ENCODE assay signal across 8 cellular contexts in the genomic region with DNA sequence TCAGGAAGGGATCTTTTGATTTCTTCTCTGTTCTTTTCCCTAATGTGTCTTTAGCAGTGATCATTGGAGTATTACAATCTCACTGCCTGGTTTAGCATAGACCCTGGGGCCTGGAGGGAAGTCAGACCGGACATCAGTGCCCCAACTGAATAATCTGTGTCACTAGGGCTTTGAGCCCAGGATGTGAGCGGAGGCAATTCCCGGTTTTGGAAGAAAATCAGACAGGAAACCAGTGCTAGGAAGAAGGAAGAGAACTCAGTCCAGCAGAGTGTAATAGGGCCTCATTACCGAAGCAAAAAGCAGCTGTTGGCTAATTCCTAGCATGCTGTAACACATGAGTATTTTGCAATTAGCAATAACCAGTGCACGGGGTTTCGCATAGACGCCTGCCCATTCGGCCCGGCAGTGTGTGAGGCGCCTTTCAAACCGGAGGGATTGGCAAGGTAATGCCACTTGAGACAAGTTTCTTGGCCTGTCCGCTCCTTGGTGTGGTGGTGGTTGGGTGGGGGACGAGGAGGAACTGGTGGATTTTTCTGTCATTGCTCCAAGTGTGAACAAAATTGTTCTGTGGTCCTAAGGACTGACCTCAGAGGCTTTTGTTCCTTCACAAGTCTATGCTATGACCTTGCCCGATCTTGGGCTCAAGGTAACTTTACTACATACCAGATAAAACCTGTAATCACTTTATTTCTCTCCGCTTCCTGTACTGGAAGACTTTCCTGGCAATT. TPM values are rescaled to one million over a fixed set of nuclear protein-coding genes. Genes with fewer than 3 reads are reported as not detected.
A peak's percentile ranks its signal among the peaks of the same experiment; 100 is the strongest.
DNase-seq lines count a peak whose midpoint lies in the region; ATAC-seq and TF ChIP-seq lines count a peak whose summit lies in the region.

No MANE protein-coding gene starts in this region.

- no peaks in the 10 kb centered on the region for H3K9me3 Mint-ChIP-seq in GM23338

- H3K4me2 ChIP-seq in BLaER1 (peak overlapping the region; percentile 97), GM23338 (no peak overlapping the region)

- H3K27ac ChIP-seq in BLaER1 = peak overlapping the region; percentile 56
- H3K27ac ChIP-seq in duodenal mucosa (ENCODE audit: low read depth, low read length) = peak overlapping the region; percentile 99
- peak overlapping the region; percentile 99 for H3K27ac ChIP-seq in muscle layer of duodenum (ENCODE audit: low read length)
- no peak overlapping the region for H3K27ac ChIP-seq in GM23338 (ENCODE audit: low read depth)

- H3K4me3 ChIP-seq in BLaER1 = peak overlapping the region; percentile 89
- peak overlapping the region; percentile 85 to 87 for H3K4me3 ChIP-seq in duodenal mucosa (ENCODE audit: low read depth in 1 of 2, low read length in 2 of 2)
- H3K4me3 ChIP-seq in muscle layer of duodenum (ENCODE audit: low read depth in 1 of 2, low read length in 2 of 2) = peak overlapping the region; percentile 81 to 96
- no peak overlapping the region for H3K4me3 ChIP-seq in GM23338

- H3K4me3 Mint-ChIP-seq in GM23338 = no peak overlapping the region

- peaks cover 15% of the 10 kb centered on the region for H3K27me3 Mint-ChIP-seq in GM23338 (ENCODE audit: insufficient read depth, low read depth, poor library complexity)

- DNase-seq in NCI-H446 (lab: John Stamatoyannopoulos, UW) (peak; percentile 22 to 73), GM23338 (ENCODE audit: low spot score) (no peak), NCI-H187 treated with DMSO at 0.1 percent for 48 hours (lab: John Stamatoyannopoulos, UW) (no peak)

- no peak for ATAC-seq in GM23338
- no peak for ATAC-seq in HG03342 (IDR thresholded peaks at IDR 0.05; ENCODE audit: unreplicated experiment)
- no peak for ATAC-seq in HG03457 (IDR thresholded peaks at IDR 0.05; ENCODE audit: unreplicated experiment)

- H3K27me3 ChIP-seq in BLaER1 (peaks cover 22% of the 10 kb centered on the region; the same call in 1 of the 2 replicates), duodenal mucosa (ENCODE audit: control insufficient read depth in 1 of 2, insufficient read depth in 2 of 2, low read length in 2 of 2) (no peaks in the 10 kb centered on the region), muscle layer of duodenum (ENCODE audit: low read depth, low read length) (no peaks in the 10 kb centered on the region), GM23338 (ENCODE audit: insufficient read depth) (peaks cover 45% of the 10 kb centered on the region)

- H3K36me3 Mint-ChIP-seq in GM23338 (ENCODE audit: low read depth) = no peaks in the 10 kb centered on the region

- no peaks in the 10 kb centered on the region for H3K9me2 ChIP-seq in GM23338 (ENCODE audit: insufficient read depth)

- peaks cover 11% of the 10 kb centered on the region for H3K4me1 Mint-ChIP-seq in GM23338

- H3K9me3 ChIP-seq in BLaER1 = no peaks in the 10 kb centered on the region
- H3K9me3 ChIP-seq in duodenal mucosa (ENCODE audit: control insufficient read depth in 1 of 2, low read length in 2 of 2) = no peaks in the 10 kb centered on the region
- no peaks in the 10 kb centered on the region for H3K9me3 ChIP-seq in muscle layer of duodenum (ENCODE audit: control insufficient read depth in 1 of 2, low read length in 2 of 2)

- 0 out of 2 replicates have a peak, but pooled peaks cover 12% of the 10 kb centered on the region for H3F3A ChIP-seq in GM23338 (replicated peaks; ENCODE audit: low read depth)

- 0 out of 2 replicates have a peak, but pooled peaks cover 9% of the 10 kb centered on the region for H3K36me3 ChIP-seq in BLaER1
- H3K36me3 ChIP-seq in duodenal mucosa (ENCODE audit: control insufficient read depth in 1 of 2, insufficient read depth in 2 of 2, low read length in 2 of 2) = peaks cover 9 to 26% of the 10 kb centered on the region in 2 donors
- H3K36me3 ChIP-seq in muscle layer of duodenum (ENCODE audit: control insufficient read depth in 1 of 2, insufficient read depth in 2 of 2, low read length in 2 of 2) = peaks cover 19 to 43% of the 10 kb centered on the region in 2 donors
- no peaks in the 10 kb centered on the region for H3K36me3 ChIP-seq in GM23338 (ENCODE audit: insufficient read depth)

- H3K27ac Mint-ChIP-seq in GM23338 = no peak overlapping the region

- peak overlapping the region; percentile 76 for H3K9ac ChIP-seq in BLaER1
- peak overlapping the region; percentile 81 to 100 for H3K9ac ChIP-seq in duodenal mucosa (ENCODE audit: low read depth in 1 of 2, low read length in 2 of 2)

- H3K4me1 ChIP-seq in BLaER1 = peaks cover 44% of the 10 kb centered on the region
- peaks cover 42 to 45% of the 10 kb centered on the region in 2 donors for H3K4me1 ChIP-seq in duodenal mucosa (ENCODE audit: control insufficient read depth in 1 of 2, insufficient read depth in 2 of 2, low read length in 2 of 2)
- peaks cover 23 to 27% of the 10 kb centered on the region in 2 donors for H3K4me1 ChIP-seq in muscle layer of duodenum (ENCODE audit: control insufficient read depth in 1 of 2, insufficient read depth in 2 of 2, low read length in 2 of 2)
- peaks cover 6% of the 10 kb centered on the region; the same call in 1 of the 2 replicates for H3K4me1 ChIP-seq in GM23338 (ENCODE audit: insufficient read depth)

- H4K20me1 ChIP-seq in BLaER1 (peaks cover 61% of the 10 kb centered on the region), GM23338 (replicated peaks; ENCODE audit: insufficient read depth) (peaks cover 4% of the 10 kb centered on the region; the same call in 1 of the 2 replicates)

- TF ChIP-seq CTCF in GM23338 (conservative IDR thresholded peaks at IDR 0.05; ENCODE audit: low read depth in 2 of 2) = no peak

- no peaks in the 10 kb centered on the region for H3K79me2 ChIP-seq in GM23338 (replicated peaks; ENCODE audit: insufficient read depth)

- H2AFZ ChIP-seq in GM23338 = no peak overlapping the region

TF ChIP-seq in GM23338, 12 proteins besides CTCF, POLR2A, EP300 and RAD21 (continues in another document):
- TF ChIP-seq EZH2phosphoT487 (IDR thresholded peaks at IDR 0.05; ENCODE audit: unreplicated experiment) = no peak
- TF ChIP-seq, protein P1, sequence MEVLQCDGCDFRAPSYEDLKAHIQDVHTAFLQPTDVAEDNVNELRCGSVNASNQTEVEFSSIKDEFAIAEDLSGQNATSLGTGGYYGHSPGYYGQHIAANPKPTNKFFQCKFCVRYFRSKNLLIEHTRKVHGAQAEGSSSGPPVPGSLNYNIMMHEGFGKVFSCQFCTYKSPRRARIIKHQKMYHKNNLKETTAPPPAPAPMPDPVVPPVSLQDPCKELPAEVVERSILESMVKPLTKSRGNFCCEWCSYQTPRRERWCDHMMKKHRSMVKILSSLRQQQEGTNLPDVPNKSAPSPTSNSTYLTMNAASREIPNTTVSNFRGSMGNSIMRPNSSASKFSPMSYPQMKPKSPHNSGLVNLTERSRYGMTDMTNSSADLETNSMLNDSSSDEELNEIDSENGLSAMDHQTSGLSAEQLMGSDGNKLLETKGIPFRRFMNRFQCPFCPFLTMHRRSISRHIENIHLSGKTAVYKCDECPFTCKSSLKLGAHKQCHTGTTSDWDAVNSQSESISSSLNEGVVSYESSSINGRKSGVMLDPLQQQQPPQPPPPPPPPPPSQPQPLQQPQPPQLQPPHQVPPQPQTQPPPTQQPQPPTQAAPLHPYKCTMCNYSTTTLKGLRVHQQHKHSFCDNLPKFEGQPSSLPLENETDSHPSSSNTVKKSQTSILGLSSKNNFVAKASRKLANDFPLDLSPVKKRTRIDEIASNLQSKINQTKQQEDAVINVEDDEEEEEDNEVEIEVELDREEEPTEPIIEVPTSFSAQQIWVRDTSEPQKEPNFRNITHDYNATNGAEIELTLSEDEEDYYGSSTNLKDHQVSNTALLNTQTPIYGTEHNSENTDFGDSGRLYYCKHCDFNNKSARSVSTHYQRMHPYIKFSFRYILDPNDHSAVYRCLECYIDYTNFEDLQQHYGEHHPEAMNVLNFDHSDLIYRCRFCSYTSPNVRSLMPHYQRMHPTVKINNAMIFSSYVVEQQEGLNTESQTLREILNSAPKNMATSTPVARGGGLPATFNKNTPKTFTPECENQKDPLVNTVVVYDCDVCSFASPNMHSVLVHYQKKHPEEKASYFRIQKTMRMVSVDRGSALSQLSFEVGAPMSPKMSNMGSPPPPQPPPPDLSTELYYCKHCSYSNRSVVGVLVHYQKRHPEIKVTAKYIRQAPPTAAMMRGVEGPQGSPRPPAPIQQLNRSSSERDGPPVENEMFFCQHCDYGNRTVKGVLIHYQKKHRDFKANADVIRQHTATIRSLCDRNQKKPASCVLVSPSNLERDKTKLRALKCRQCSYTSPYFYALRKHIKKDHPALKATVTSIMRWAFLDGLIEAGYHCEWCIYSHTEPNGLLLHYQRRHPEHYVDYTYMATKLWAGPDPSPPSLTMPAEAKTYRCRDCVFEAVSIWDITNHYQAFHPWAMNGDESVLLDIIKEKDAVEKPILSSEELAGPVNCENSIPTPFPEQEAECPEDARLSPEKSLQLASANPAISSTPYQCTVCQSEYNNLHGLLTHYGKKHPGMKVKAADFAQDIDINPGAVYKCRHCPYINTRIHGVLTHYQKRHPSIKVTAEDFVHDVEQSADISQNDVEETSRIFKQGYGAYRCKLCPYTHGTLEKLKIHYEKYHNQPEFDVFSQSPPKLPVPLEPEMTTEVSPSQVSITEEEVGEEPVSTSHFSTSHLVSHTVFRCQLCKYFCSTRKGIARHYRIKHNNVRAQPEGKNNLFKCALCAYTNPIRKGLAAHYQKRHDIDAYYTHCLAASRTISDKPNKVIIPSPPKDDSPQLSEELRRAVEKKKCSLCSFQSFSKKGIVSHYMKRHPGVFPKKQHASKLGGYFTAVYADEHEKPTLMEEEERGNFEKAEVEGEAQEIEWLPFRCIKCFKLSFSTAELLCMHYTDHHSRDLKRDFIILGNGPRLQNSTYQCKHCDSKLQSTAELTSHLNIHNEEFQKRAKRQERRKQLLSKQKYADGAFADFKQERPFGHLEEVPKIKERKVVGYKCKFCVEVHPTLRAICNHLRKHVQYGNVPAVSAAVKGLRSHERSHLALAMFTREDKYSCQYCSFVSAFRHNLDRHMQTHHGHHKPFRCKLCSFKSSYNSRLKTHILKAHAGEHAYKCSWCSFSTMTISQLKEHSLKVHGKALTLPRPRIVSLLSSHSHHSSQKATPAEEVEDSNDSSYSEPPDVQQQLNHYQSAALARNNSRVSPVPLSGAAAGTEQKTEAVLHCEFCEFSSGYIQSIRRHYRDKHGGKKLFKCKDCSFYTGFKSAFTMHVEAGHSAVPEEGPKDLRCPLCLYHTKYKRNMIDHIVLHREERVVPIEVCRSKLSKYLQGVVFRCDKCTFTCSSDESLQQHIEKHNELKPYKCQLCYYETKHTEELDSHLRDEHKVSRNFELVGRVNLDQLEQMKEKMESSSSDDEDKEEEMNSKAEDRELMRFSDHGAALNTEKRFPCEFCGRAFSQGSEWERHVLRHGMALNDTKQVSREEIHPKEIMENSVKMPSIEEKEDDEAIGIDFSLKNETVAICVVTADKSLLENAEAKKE (CRISPR knock-in tag; IDR thresholded peaks at IDR 0.05) = no peak
- no peak for TF ChIP-seq POLR2AphosphoS5 (IDR thresholded peaks at IDR 0.05; ENCODE audit: low read depth)

RNA-seq across cellular contexts. Expression of a gene that starts 2.8 kb away (rescaled TPM):
- 2.3 and 4.3 TPM in 2 replicates for total RNA-seq in GM23338 (2014; rRNA removed; shearing (Covaris generic))
- 0.60 and 0.61 TPM in 2 replicates for polyA plus RNA-seq in GM23338 (2016; fragmentation: Nextera tagmentation; extraction: Ambion mirVana)

Comparison
In these comparisons a context has a peak if more than half of its experiments do, and no peak if none do; other contexts are left out.
1. DNase-seq: peak in NCI-H446 (2 of 2); none in GM23338 (single experiment) and NCI-H187 treated with DMSO at 0.1 percent for 48 hours (single experiment).